27 cellular contexts compared by ENCODE assay signal in genomic region chr6:2626381-2626780, GRCh38.
DNase-seq lines count a peak whose midpoint lies in the region; ATAC-seq and TF ChIP-seq lines count a peak whose summit lies in the region.
"Had no signal": no experiment of that assay in that cellular context is flagged by ENCODE, and none has a peak within 500 bp of the region (broad histone marks: within the 10 kb centered on the region; RNA-seq: fewer than 3 reads in every experiment).

No MANE protein-coding gene starts in this region.

- H3K4me3 ChIP-seq in ACC112 (ENCODE audit: low read depth, low read length): no peak overlapping the region
- H3K4me3 ChIP-seq in brain microvascular endothelial cell (ENCODE audit: low read depth, low read length): no peak overlapping the region
- H3K4me3 ChIP-seq in colonic mucosa: no peak overlapping the region
- H3K4me3 ChIP-seq: BLaER1 treated with 17β-estradiol and CSF1 and Interleukin-3, amounts not matched to agents 10 nM and 100 nM; suprapubic skin; uterus had no signal

- H2AFZ ChIP-seq in ACC112 (ENCODE audit: low read length, unreplicated experiment): peak overlapping the region; percentile 85

- H3K36me3 ChIP-seq in ACC112 (ENCODE audit: insufficient read depth, low read length) (no peaks in the 10 kb centered on the region), brain microvascular endothelial cell (replicated peaks) (no peaks in the 10 kb centered on the region), colonic mucosa (no peaks in the 10 kb centered on the region)
- H3K36me3 ChIP-seq: BLaER1 treated with 17β-estradiol and CSF1 and Interleukin-3, amounts not matched to agents 10 nM and 100 nM; suprapubic skin; uterus had no signal

- TF ChIP-seq CTCF in brain microvascular endothelial cell (IDR thresholded peaks at IDR 0.05; ENCODE audit: low read depth, low read length, missing control alignments) (no peak), mesothelial cell of epicardium (IDR thresholded peaks at IDR 0.05; ENCODE audit: unreplicated experiment) (no peak), colonic mucosa (IDR thresholded peaks at IDR 0.05) (no peak)

- in situ Hi-C loops in brain microvascular endothelial cell (cut with HindIII; ENCODE audit: low pct_ligation_motif_present, low sequenced_read_pairs): no loop called here

- H3K4me1 Mint-ChIP-seq in mesothelial cell of epicardium: peaks cover 23% of the 10 kb centered on the region
- H3K4me1 Mint-ChIP-seq: activated T-helper 17 cell treated with anti-CD3 and anti-CD28 coated beads, Interleukin-2, amount 50 U/mL, for 72 hours; stimulated activated memory B cell treated with anti-CD40 and anti-IgM and Interleukin-4, amounts not matched to agents 10 μg/mL and 1 μg/mL and 100 μg/mL, for 72 hours had no signal

- H3K27me3 ChIP-seq in ACC112 (ENCODE audit: insufficient read depth, low read length): no peaks in the 10 kb centered on the region
- H3K27me3 ChIP-seq in brain microvascular endothelial cell (replicated peaks): no peaks in the 10 kb centered on the region
- H3K27me3 ChIP-seq in colonic mucosa: no peaks in the 10 kb centered on the region
- H3K27me3 ChIP-seq: BLaER1 treated with 17β-estradiol and CSF1 and Interleukin-3, amounts not matched to agents 10 nM and 100 nM; neutrophil; suprapubic skin; uterus had no signal

- peak overlapping the region; percentile 40 for H3K27ac Mint-ChIP-seq in mesothelial cell of epicardium
- H3K27ac Mint-ChIP-seq: activated T-helper 17 cell treated with anti-CD3 and anti-CD28 coated beads, Interleukin-2, amount 50 U/mL, for 72 hours; brain; dendritic cell treated with granulocyte-macrophage colony-stimulating factor and Interleukin-4, amounts not matched to agents 40 ng/mL and 50 ng/mL, for 4 days; stimulated activated memory B cell treated with anti-CD40 and anti-IgM and Interleukin-4, amounts not matched to agents 10 μg/mL and 1 μg/mL and 100 μg/mL, for 72 hours; WTC11 had no signal

- no peaks in the 10 kb centered on the region for H3K27me3 Mint-ChIP-seq in mesothelial cell of epicardium (ENCODE audit: low read depth)
- H3K27me3 Mint-ChIP-seq: brain had no signal

- no peaks in the 10 kb centered on the region for H3K79me2 ChIP-seq in ACC112 (ENCODE audit: control insufficient read depth, insufficient read depth, low read length, unreplicated experiment)

- intact Hi-C loops in colonic mucosa (cut with DNase I): no loop called here

- H3K9me3 ChIP-seq in colonic mucosa: no peaks in the 10 kb centered on the region
- H3K9me3 ChIP-seq: BLaER1 treated with 17β-estradiol and CSF1 and Interleukin-3, amounts not matched to agents 10 nM and 100 nM; neutrophil; suprapubic skin; uterus had no signal

- H3K9ac ChIP-seq in colonic mucosa (ENCODE audit: low read depth in 2 of 2, low read length in 2 of 2): no peak overlapping the region
- H3K9ac ChIP-seq: BLaER1 treated with 17β-estradiol and CSF1 and Interleukin-3, amounts not matched to agents 10 nM and 100 nM had no signal

- no peaks in the 10 kb centered on the region for H3K9me3 Mint-ChIP-seq in mesothelial cell of epicardium
- H3K9me3 Mint-ChIP-seq: activated naive CD4-positive, alpha-beta T cell treated with anti-CD3 and anti-CD28 coated beads, Interleukin-2, amount 50 U/mL, for 72 hours; activated T-helper 17 cell treated with anti-CD3 and anti-CD28 coated beads, Interleukin-2, amount 50 U/mL, for 72 hours; dendritic cell treated with granulocyte-macrophage colony-stimulating factor and Interleukin-4, amounts not matched to agents 40 ng/mL and 50 ng/mL, for 4 days; stimulated activated memory B cell treated with anti-CD40 and anti-IgM and Interleukin-4, amounts not matched to agents 10 μg/mL and 1 μg/mL and 100 μg/mL, for 72 hours; WTC11 had no signal

- H3K27ac ChIP-seq in ACC112 (ENCODE audit: low read depth, low read length) (peak overlapping the region; percentile 7; the same call in 1 of the 2 replicates), brain microvascular endothelial cell (peak overlapping the region; percentile 18), colonic mucosa (no peak overlapping the region)
- H3K27ac ChIP-seq: BLaER1 treated with 17β-estradiol and CSF1 and Interleukin-3, amounts not matched to agents 10 nM and 100 nM; neutrophil; suprapubic skin; uterus had no signal

- H3K4me1 ChIP-seq in ACC112 (ENCODE audit: control insufficient read depth, insufficient read depth, low read length, unreplicated experiment) (peaks cover 36% of the 10 kb centered on the region), colonic mucosa (no peaks in the 10 kb centered on the region)
- H3K4me1 ChIP-seq: BLaER1 treated with 17β-estradiol and CSF1 and Interleukin-3, amounts not matched to agents 10 nM and 100 nM; suprapubic skin; uterus had no signal

- H3K4me3 Mint-ChIP-seq in mesothelial cell of epicardium: no peak overlapping the region
- H3K4me3 Mint-ChIP-seq: activated T-helper 17 cell treated with anti-CD3 and anti-CD28 coated beads, Interleukin-2, amount 50 U/mL, for 72 hours; brain; dendritic cell treated with granulocyte-macrophage colony-stimulating factor and Interleukin-4, amounts not matched to agents 40 ng/mL and 50 ng/mL, for 4 days; stimulated activated memory B cell treated with anti-CD40 and anti-IgM and Interleukin-4, amounts not matched to agents 10 μg/mL and 1 μg/mL and 100 μg/mL, for 72 hours; WTC11 had no signal

- no peak for ATAC-seq in SK-N-SH treated with all-trans-retinoic acid at 6 μM for 48 hours
- ATAC-seq: activated naive CD4-positive, alpha-beta T cell treated with anti-CD3 and anti-CD28 coated beads, Interleukin-2, amount 50 U/mL, for 72 hours; activated T-helper 17 cell treated with anti-CD3 and anti-CD28 coated beads, Interleukin-2, amount 50 U/mL, for 72 hours; stimulated activated memory B cell treated with anti-CD40 and anti-IgM and Interleukin-4, amounts not matched to agents 10 μg/mL and 1 μg/mL and 100 μg/mL, for 72 hours; WTC11 had no signal

- DNase-seq in M059J (ENCODE audit: low read depth) (peak; percentile 91), brain microvascular endothelial cell (peak; percentile 63), mesothelial cell of epicardium (ENCODE audit: low spot score in 2 of 2, unreplicated experiment in 2 of 2) (no peak), colonic mucosa (no peak), dedifferentiated amniotic fluid mesenchymal stem cell (ENCODE audit: extremely low spot score) (no peak), NCI-H82 (lab: John Stamatoyannopoulos, UW) (no peak)
- DNase-seq: activated CD4-positive, alpha-beta T cell treated with anti-CD3 and anti-CD28 coated beads, Interleukin-2, amount 50 U/mL, for 1 hour; activated CD8-positive, alpha-beta memory T cell treated with anti-CD3 and anti-CD28 coated beads, Interleukin-2, amount 50 U/mL, for 4 hours; H7; kidney; NCI-H1048; NCI-H187 treated with DMSO at 0.1 percent for 48 hours; NCI-H69; stimulated activated CD4-positive, alpha-beta T cell treated with anti-CD3 and anti-CD28 coated beads, Interleukin-4, amount 100 ng/mL, for 1 hour; T-helper 9 cell; uterus had no signal

- no peaks in the 10 kb centered on the region for H3K36me3 Mint-ChIP-seq in mesothelial cell of epicardium
- H3K36me3 Mint-ChIP-seq: activated naive CD4-positive, alpha-beta T cell treated with anti-CD3 and anti-CD28 coated beads, Interleukin-2, amount 50 U/mL, for 72 hours; brain; stimulated activated memory B cell treated with anti-CD40 and anti-IgM and Interleukin-4, amounts not matched to agents 10 μg/mL and 1 μg/mL and 100 μg/mL, for 72 hours; WTC11 had no signal

TF ChIP-seq in SK-N-SH treated with all-trans-retinoic acid at 6 μM for 48 hours, 23 proteins besides CTCF, POLR2A, EP300 and RAD21 (continues in another document):
- TF ChIP-seq ZNF8 (CRISPR knock-in tag; IDR thresholded peaks at IDR 0.05) (no peak), CSRNP3 (CRISPR knock-in tag; IDR thresholded peaks at IDR 0.05) (no peak), GLIS3 (CRISPR knock-in tag; IDR thresholded peaks at IDR 0.05) (no peak), OSR1 (CRISPR knock-in tag; IDR thresholded peaks at IDR 0.05) (no peak), CSDC2 (CRISPR knock-in tag; IDR thresholded peaks at IDR 0.05) (no peak), TCF4 (CRISPR knock-in tag; IDR thresholded peaks at IDR 0.05; ENCODE audit: borderline replicate concordance) (no peak), ZNF70 (CRISPR knock-in tag; IDR thresholded peaks at IDR 0.05) (no peak), RARB (CRISPR knock-in tag; IDR thresholded peaks at IDR 0.05) (no peak), ISL1 (CRISPR knock-in tag; IDR thresholded peaks at IDR 0.05) (no peak), ZFP3 (CRISPR knock-in tag; IDR thresholded peaks at IDR 0.05) (no peak), ESRRG (CRISPR knock-in tag; IDR thresholded peaks at IDR 0.05) (no peak), PPARA (CRISPR knock-in tag; IDR thresholded peaks at IDR 0.05; ENCODE audit: borderline replicate concordance) (no peak), PATZ1 (CRISPR knock-in tag; IDR thresholded peaks at IDR 0.05; ENCODE audit: borderline replicate concordance) (no peak), ZC3H10 (CRISPR knock-in tag; IDR thresholded peaks at IDR 0.05) (no peak)

Comparison
In these comparisons a context has a peak if more than half of its experiments do, and no peak if none do; other contexts are left out.
1. DNase-seq: peak in M059J (single experiment) and brain microvascular endothelial cell (single experiment); none in mesothelial cell of epicardium (0 of 2), colonic mucosa (single experiment), dedifferentiated amniotic fluid mesenchymal stem cell (single experiment) and NCI-H82 (single experiment).